ENCODE assay signal across 16 cellular contexts in the genomic region with DNA sequence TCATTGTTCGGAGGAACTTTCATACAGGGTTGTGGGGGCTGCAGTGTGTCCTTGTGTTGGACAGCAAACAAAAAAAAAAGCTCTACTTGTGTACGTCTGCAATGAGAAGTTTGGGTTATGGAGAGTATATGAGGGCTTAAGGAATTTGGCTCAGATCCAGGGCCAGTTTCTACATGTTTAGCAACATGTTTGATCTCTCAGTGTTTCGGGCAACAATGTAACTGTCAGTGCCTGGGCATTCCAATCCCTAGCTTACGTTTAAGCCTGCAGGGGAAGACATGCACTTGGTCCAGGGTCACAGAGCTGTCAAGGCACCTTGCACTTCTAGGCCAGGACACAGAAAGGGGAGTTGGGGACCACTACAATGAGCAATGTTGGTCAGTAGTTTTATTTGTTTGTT. TPM values are rescaled to one million over a fixed set of nuclear protein-coding genes. Genes with fewer than 3 reads are reported as not detected.
DNase-seq lines count a peak whose midpoint lies in the region; ATAC-seq and TF ChIP-seq lines count a peak whose summit lies in the region.
"Had no signal": no experiment of that assay in that cellular context is flagged by ENCODE, and none has a peak within 500 bp of the region (broad histone marks: within the 10 kb centered on the region; RNA-seq: fewer than 3 reads in every experiment).

No MANE protein-coding gene starts in this region.

- H3K9me3 ChIP-seq in effector memory CD4-positive, alpha-beta T cell (ENCODE audit: control insufficient read depth, low read length) = no peaks in the 10 kb centered on the region
- peaks cover under 1% of the 10 kb centered on the region for H3K9me3 ChIP-seq in psoas muscle
- H3K9me3 ChIP-seq: BLaER1 treated with 17β-estradiol and CSF1 and Interleukin-3, amounts not matched to agents 10 nM and 100 nM had no signal

- H3K4me1 ChIP-seq in effector memory CD4-positive, alpha-beta T cell (ENCODE audit: control insufficient read depth, insufficient read depth, low read length, poor library complexity, severe bottlenecking) = peaks cover 4% of the 10 kb centered on the region
- peaks cover 7% of the 10 kb centered on the region for H3K4me1 ChIP-seq in psoas muscle

- H3K27me3 Mint-ChIP-seq in neural crest cell (ENCODE audit: low read depth) = peaks cover 3% of the 10 kb centered on the region
- H3K27me3 Mint-ChIP-seq: IgD-negative memory B cell had no signal

- no peak overlapping the region for H3K4me3 ChIP-seq in fibroblast of pulmonary artery (replicated peaks; ENCODE audit: low read depth, low read length)
- no peak overlapping the region for H3K4me3 ChIP-seq in effector memory CD4-positive, alpha-beta T cell (ENCODE audit: insufficient read depth, low read depth, low read length, poor library complexity, severe bottlenecking)
- no peak overlapping the region for H3K4me3 ChIP-seq in psoas muscle
- H3K4me3 ChIP-seq: BLaER1 treated with 17β-estradiol and CSF1 and Interleukin-3, amounts not matched to agents 10 nM and 100 nM had no signal

- peak; percentile 10 for DNase-seq in DMS 273 (lab: John Stamatoyannopoulos, UW; ENCODE audit: unreplicated experiment)
- no peak for DNase-seq in DMS 273 treated with DMSO at 0.1 percent for 48 hours (lab: John Stamatoyannopoulos, UW)
- DNase-seq in amniotic epithelial cell (ENCODE audit: low read depth) = peak; percentile 47
- peak; percentile 26 for DNase-seq in fibroblast of pulmonary artery (ENCODE audit: low read depth)
- no peak for DNase-seq in neural crest cell (ENCODE audit: low read depth, low spot score)
- no peak for DNase-seq in effector memory CD4-positive, alpha-beta T cell
- DNase-seq in psoas muscle = no peak
- DNase-seq in hepatic stellate cell (ENCODE audit: low spot score) = no peak
- DNase-seq: HCEC 1CT, NCI-H146, NCI-H2227 treated with DMSO at 0.1 percent for 48 hours, NCI-H526 treated with DMSO at 0.1 percent for 48 hours, SIG-M5 had no signal

- no peaks in the 10 kb centered on the region for H3K36me3 ChIP-seq in effector memory CD4-positive, alpha-beta T cell (ENCODE audit: control insufficient read depth, insufficient read depth, low read length)
- H3K36me3 ChIP-seq in psoas muscle (ENCODE audit: insufficient read depth in 1 of 2, low read depth in 1 of 2) = peaks cover 0 to 13% of the 10 kb centered on the region in 2 donors

- intact Hi-C loops in psoas muscle (cut with DNase I) = no loop called here

- no peak for ATAC-seq in psoas muscle

- H3K4me1 Mint-ChIP-seq in neural crest cell = no peaks in the 10 kb centered on the region
- H3K4me1 Mint-ChIP-seq: IgD-negative memory B cell had no signal

- no peaks in the 10 kb centered on the region for H3K27me3 ChIP-seq in effector memory CD4-positive, alpha-beta T cell (replicated peaks; ENCODE audit: control insufficient read depth, insufficient read depth, low read length, poor library complexity, severe bottlenecking)
- H3K27me3 ChIP-seq in psoas muscle (ENCODE audit: insufficient read depth in 3 of 3, low read length in 2 of 3) = no peaks in the 10 kb centered on the region
- H3K27me3 ChIP-seq: BLaER1 treated with 17β-estradiol and CSF1 and Interleukin-3, amounts not matched to agents 10 nM and 100 nM had no signal

- H3K4me3 Mint-ChIP-seq in neural crest cell = no peak overlapping the region
- H3K4me3 Mint-ChIP-seq: IgD-negative memory B cell had no signal

- no peak overlapping the region for H3K27ac ChIP-seq in effector memory CD4-positive, alpha-beta T cell (ENCODE audit: insufficient read depth, low read length, poor library complexity, severe bottlenecking)
- no peak overlapping the region for H3K27ac ChIP-seq in psoas muscle
- H3K27ac ChIP-seq: 22Rv1; BLaER1 treated with 17β-estradiol and CSF1 and Interleukin-3, amounts not matched to agents 10 nM and 100 nM had no signal

- H3K36me3 Mint-ChIP-seq in neural crest cell (ENCODE audit: low read depth) = peaks cover 3% of the 10 kb centered on the region

- H3K9me3 Mint-ChIP-seq in neural crest cell = no peaks in the 10 kb centered on the region

- WGBS in psoas muscle, 3 donors = 86 to 91% (median 91%) methylated on average over 4 of the region's 4 CpGs

- peak overlapping the region; percentile 21 for H3K27ac Mint-ChIP-seq in neural crest cell (ENCODE audit: unreplicated experiment)
- H3K27ac Mint-ChIP-seq: IgD-negative memory B cell had no signal

- TF ChIP-seq CTCF in fibroblast of pulmonary artery (IDR thresholded peaks at IDR 0.05; ENCODE audit: low read length, missing control alignments) (no peak), neural crest cell (conservative IDR thresholded peaks at IDR 0.05) (no peak), psoas muscle (IDR thresholded peaks at IDR 0.05) (no peak)

RNA-seq across cellular contexts. Expression of a gene that starts 13.9 kb away (rescaled TPM):
- total RNA-seq in neural crest cell (9.1 and 10.1 TPM in 2 replicates), psoas muscle (1 to 10 TPM; 6.7 to 6.8 (median 6.7) TPM)
- 1 to 10 TPM; 1.0 to 3.9 (median 2.0) TPM for polyA plus RNA-seq in psoas muscle

RNA-seq across cellular contexts. Expression of a gene that starts 16.9 kb away (rescaled TPM):
- total RNA-seq in neural crest cell (10.9 and 11.3 TPM in 2 replicates), psoas muscle (1 to 10 TPM; 3.3 to 8.8 (median 6.8) TPM)
- polyA plus RNA-seq in psoas muscle = 1 to 10 TPM; 2.3 to 6.2 (median 3.3) TPM

RNA-seq across cellular contexts. Expression of a gene that starts 29.2 kb away (rescaled TPM):
- total RNA-seq in neural crest cell = 10.3 and 13.3 TPM in 2 replicates
- total RNA-seq in psoas muscle = 10 to 100 TPM; 12.6 to 21.3 (median 17.5) TPM
- 10 to 100 TPM; 30.9 to 78.7 (median 38.9) TPM for polyA plus RNA-seq in psoas muscle

RNA-seq across cellular contexts. Expression of a gene that starts 29.2 kb away (rescaled TPM):
- total RNA-seq in neural crest cell (5.2 and 8.7 TPM in 2 replicates), psoas muscle (1 to 10 TPM; 1.1 to 2.8 (median 1.9) TPM)
- 1 to 10 TPM in 2 of 3 donors, under 1 TPM in 1; 0.80 to 3.3 (median 1.1) TPM for polyA plus RNA-seq in psoas muscle

RNA-seq across cellular contexts. Expression of a gene that starts 53.9 kb away (rescaled TPM):
- total RNA-seq in neural crest cell (58.5 and 59.1 TPM in 2 replicates), psoas muscle (10 to 100 TPM; 30.1 to 54.0 (median 38.1) TPM)
- polyA plus RNA-seq in psoas muscle = 1 to 10 TPM; 1.0 to 7.0 (median 1.1) TPM

Comparison
In these comparisons a context has a peak if more than half of its experiments do, and no peak if none do; other contexts are left out.
1. DNase-seq: peak in DMS 273 (single experiment), amniotic epithelial cell (single experiment) and fibroblast of pulmonary artery (single experiment); none in DMS 273 treated with DMSO at 0.1 percent for 48 hours (single experiment), neural crest cell (single experiment), effector memory CD4-positive, alpha-beta T cell (0 of 3), psoas muscle (0 of 2) and hepatic stellate cell (single experiment).